Comparison of ENCODE assay signal across 7 cellular contexts in genomic region chr13:97408938-97409337, GRCh38.
"Had no signal": no experiment of that assay in that cellular context is flagged by ENCODE, and none has a peak within 500 bp of the region (broad histone marks: within the 10 kb centered on the region; RNA-seq: fewer than 3 reads in every experiment).

No MANE protein-coding gene starts in this region.

- H3K9ac ChIP-seq: GM23248 had no signal

- H3K27ac ChIP-seq: GM23248 had no signal

- H2AFZ ChIP-seq: GM23248 had no signal

- FAIRE-seq: HTR-8/SVneo had no signal

- DNase-seq: GM23248, GOT3, H9, HCEC 1CT, HFFc6, KG1 had no signal

- H3K4me3 ChIP-seq: GM23248 had no signal
